In the genomic region with DNA sequence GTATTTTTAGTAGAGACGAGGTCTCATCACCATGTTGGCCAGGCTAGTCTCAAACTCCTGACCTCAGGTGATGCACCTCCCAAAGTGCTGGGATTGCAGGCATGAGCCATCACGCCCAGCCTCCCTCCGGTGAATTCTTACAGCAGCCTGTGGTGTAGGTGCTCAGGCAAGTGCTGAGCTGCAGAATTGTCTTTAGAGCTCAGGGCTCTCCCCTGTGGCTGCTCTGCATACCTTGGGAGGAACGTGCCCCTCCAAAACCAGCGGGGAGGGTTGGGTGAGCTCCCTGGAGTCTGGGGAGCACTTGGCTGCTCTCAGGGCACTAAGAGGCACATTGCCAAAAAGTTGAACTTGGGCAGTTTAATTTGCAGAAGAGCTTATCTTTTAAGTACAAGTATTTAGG, we compare ENCODE assay signal across 26 cellular contexts. TPM values are rescaled to one million over a fixed set of nuclear protein-coding genes. Genes with fewer than 3 reads are reported as not detected.
DNase-seq lines count a peak whose midpoint lies in the region; ATAC-seq and TF ChIP-seq lines count a peak whose summit lies in the region.
"Had no signal": no experiment of that assay in that cellular context is flagged by ENCODE, and none has a peak within 500 bp of the region (broad histone marks: within the 10 kb centered on the region; RNA-seq: fewer than 3 reads in every experiment).

No MANE protein-coding gene starts in this region.

- TF ChIP-seq POLR2A in IMR-90 (IDR thresholded peaks at IDR 0.05; ENCODE audit: low read depth, low read length), result no peak

- H3K4me1 Mint-ChIP-seq in GM23338, result no peaks in the 10 kb centered on the region

- H3K4me3 ChIP-seq in GM23338 (no peak overlapping the region), IMR-90 (ENCODE audit: insufficient read depth, low read depth, low read length) (no peak overlapping the region), neuronal stem cell (ENCODE audit: low read length in 2 of 2) (no peak overlapping the region), Karpas-422 (ENCODE audit: low read length) (no peak overlapping the region)
- H3K4me3 ChIP-seq: BLaER1, GM12878 had no signal

- H3K56ac ChIP-seq in IMR-90 (ENCODE audit: extremely low read depth, insufficient read depth, low read length), result no peak overlapping the region

- no peak overlapping the region for H3K14ac ChIP-seq in IMR-90 (replicated peaks; ENCODE audit: low read depth, low read length)
- H3K14ac ChIP-seq in neuronal stem cell (ENCODE audit: low read length), result no peak overlapping the region

- peaks cover 23% of the 10 kb centered on the region for H4K20me1 ChIP-seq in GM23338 (replicated peaks; ENCODE audit: insufficient read depth)
- peaks cover 4% of the 10 kb centered on the region; the same call in 1 of the 2 replicates for H4K20me1 ChIP-seq in IMR-90 (ENCODE audit: insufficient read depth, low read length)
- H4K20me1 ChIP-seq in Karpas-422 (ENCODE audit: insufficient read depth, low read depth, low read length), result no peaks in the 10 kb centered on the region

- no peak overlapping the region for H3K4me2 ChIP-seq in GM23338
- peak overlapping the region; percentile 20; the same call in 1 of the 2 replicates for H3K4me2 ChIP-seq in IMR-90 (ENCODE audit: low read depth, low read length)
- H3K4me2 ChIP-seq in neuronal stem cell (ENCODE audit: insufficient read depth, low read length, poor library complexity, severe bottlenecking), result no peak overlapping the region
- no peak overlapping the region for H3K4me2 ChIP-seq in Karpas-422 (ENCODE audit: low read depth, low read length, poor library complexity, severe bottlenecking)
- H3K4me2 ChIP-seq: BLaER1 had no signal

- H3K18ac ChIP-seq in IMR-90 (ENCODE audit: low read depth, low read length) (no peak overlapping the region; the same call in 1 of the 2 replicates), neuronal stem cell (ENCODE audit: low read length) (no peak overlapping the region)

- no peak overlapping the region for H3K27ac Mint-ChIP-seq in GM23338
- H3K27ac Mint-ChIP-seq: CD4-positive, CD25-positive, alpha-beta regulatory T cell had no signal

- H3K79me2 ChIP-seq in GM23338 (replicated peaks; ENCODE audit: insufficient read depth), result peaks cover 11% of the 10 kb centered on the region
- 0 out of 2 replicates have a peak, but pooled peaks cover 3% of the 10 kb centered on the region for H3K79me2 ChIP-seq in Karpas-422 (ENCODE audit: low read length)

- H3K4me1 ChIP-seq in GM23338 (ENCODE audit: insufficient read depth) (no peaks in the 10 kb centered on the region), IMR-90 (ENCODE audit: control insufficient read depth, insufficient read depth, low read length) (peaks cover 5% of the 10 kb centered on the region; the same call in 1 of the 2 replicates), foreskin keratinocyte (no peaks in the 10 kb centered on the region), neuronal stem cell (ENCODE audit: control insufficient read depth in 2 of 2, insufficient read depth in 1 of 2, low read depth in 1 of 2, low read length in 2 of 2) (no peaks in the 10 kb centered on the region), Karpas-422 (ENCODE audit: low read length) (no peaks in the 10 kb centered on the region)
- H3K4me1 ChIP-seq: BE2C, BLaER1 had no signal

- peaks cover 2% of the 10 kb centered on the region for H3K27me3 Mint-ChIP-seq in GM23338 (ENCODE audit: insufficient read depth, low read depth, poor library complexity)
- H3K27me3 Mint-ChIP-seq: CD4-positive, alpha-beta memory T cell; CD4-positive, CD25-positive, alpha-beta regulatory T cell; CD8-positive, alpha-beta memory T cell had no signal

- no peak overlapping the region for H2BK120ac ChIP-seq in IMR-90 (ENCODE audit: low read depth, low read length)
- no peak overlapping the region for H2BK120ac ChIP-seq in neuronal stem cell (ENCODE audit: low read depth, low read length)

- TF ChIP-seq RAD21 in IMR-90 (IDR thresholded peaks at IDR 0.05; ENCODE audit: low read length), result no peak

- H3K27me3 ChIP-seq in GM23338 (ENCODE audit: insufficient read depth) (no peaks in the 10 kb centered on the region), IMR-90 (ENCODE audit: control insufficient read depth, insufficient read depth, low read length) (no peaks in the 10 kb centered on the region), foreskin keratinocyte (no peaks in the 10 kb centered on the region), neuronal stem cell (ENCODE audit: control insufficient read depth in 3 of 3, insufficient read depth in 3 of 3, low read depth in 1 of 3, low read length in 3 of 3) (no peaks in the 10 kb centered on the region), Karpas-422 (ENCODE audit: low read length) (no peaks in the 10 kb centered on the region)
- H3K27me3 ChIP-seq: BE2C, BLaER1 had no signal

- H4K91ac ChIP-seq in IMR-90 (ENCODE audit: insufficient read depth, low read depth, low read length), result no peak overlapping the region
- H4K91ac ChIP-seq in neuronal stem cell (ENCODE audit: low read depth, low read length, poor library complexity), result no peak overlapping the region

- H2BK5ac ChIP-seq in IMR-90 (ENCODE audit: low read depth, low read length, poor library complexity, severe bottlenecking), result no peak overlapping the region
- no peak overlapping the region for H2BK5ac ChIP-seq in neuronal stem cell (ENCODE audit: low read length)

- no peak for DNase-seq in GM23338 (ENCODE audit: low spot score)
- no peak for DNase-seq in IMR-90
- peak; percentile 18 to 59 for DNase-seq in foreskin keratinocyte
- DNase-seq in neuronal stem cell (ENCODE audit: low spot score), result no peak
- no peak for DNase-seq in NCI-H187 treated with DMSO at 0.1 percent for 48 hours (lab: John Stamatoyannopoulos, UW)
- DNase-seq in Karpas-422, result no peak
- no peak for DNase-seq in head of caudate nucleus
- no peak for DNase-seq in activated T-cell treated with anti-CD3 and anti-CD28 coated beads, Interleukin-2, amount 50 U/mL, for 1 hour
- DNase-seq: 8988T; ACHN; BE2C; C1 segment of cervical spinal cord; CD4-positive, alpha-beta memory T cell; CD4-positive, CD25-positive, alpha-beta regulatory T cell; CD8-positive, alpha-beta memory T cell; COR-L47; DMS 273 treated with DMSO at 0.1 percent for 48 hours; DMS153; DMS53; DMS79; DND-41; EL; GDM1 had no signal

- no peak overlapping the region for H3K4me3 Mint-ChIP-seq in GM23338
- H3K4me3 Mint-ChIP-seq: CD14-positive monocyte; CD4-positive, alpha-beta memory T cell; CD4-positive, CD25-positive, alpha-beta regulatory T cell; CD8-positive, alpha-beta memory T cell had no signal

- H4K8ac ChIP-seq in IMR-90 (ENCODE audit: low read depth in 2 of 2, low read length in 2 of 2) (no peak overlapping the region), neuronal stem cell (ENCODE audit: low read depth, low read length) (no peak overlapping the region)

- H3K36me3 ChIP-seq in GM23338 (ENCODE audit: insufficient read depth), result peaks cover 44% of the 10 kb centered on the region
- H3K36me3 ChIP-seq in IMR-90 (ENCODE audit: control insufficient read depth, insufficient read depth, low read length), result peaks cover 67% of the 10 kb centered on the region
- H3K36me3 ChIP-seq in neuronal stem cell (replicated peaks in 1 of 2; ENCODE audit: control insufficient read depth in 2 of 2, insufficient read depth in 2 of 2, low read length in 2 of 2), result peaks cover 58 to 100% of the 10 kb centered on the region in 2 donors
- peaks cover 45% of the 10 kb centered on the region for H3K36me3 ChIP-seq in Karpas-422 (ENCODE audit: insufficient read depth, low read length)

- intact Hi-C loops in IMR-90 (cut with micrococcal nuclease) (loop anchor here (2.0 kb wide), 1 partner anchor 25 kb away; no protein-coding TSS in a partner anchor), head of caudate nucleus (cut with DNase I) (no loop called here)

- no peaks in the 10 kb centered on the region for H3K9me3 ChIP-seq in IMR-90 (ENCODE audit: control insufficient read depth, insufficient read depth, low read length)
- H3K9me3 ChIP-seq in neuronal stem cell (replicated peaks in 1 of 2; ENCODE audit: control insufficient read depth in 2 of 2, insufficient read depth in 1 of 2, low read depth in 1 of 2, low read length in 2 of 2), result peaks cover 0 to 8% of the 10 kb centered on the region in 2 donors
- no peaks in the 10 kb centered on the region for H3K9me3 ChIP-seq in Karpas-422 (ENCODE audit: low read length)
- H3K9me3 ChIP-seq: BE2C, BLaER1 had no signal

- dilution Hi-C loops in IMR-90 (cut with HindIII; ENCODE audit: low sequenced_read_pairs, unreplicated experiment), result no loop called here

- in situ Hi-C loops in IMR-90 (cut with MboI; ENCODE audit: low sequenced_read_pairs), result no loop called here

- H2AFZ ChIP-seq in GM23338, result no peak overlapping the region
- no peak overlapping the region for H2AFZ ChIP-seq in IMR-90 (replicated peaks; ENCODE audit: low read length, poor library complexity)
- no peak overlapping the region for H2AFZ ChIP-seq in neuronal stem cell (ENCODE audit: low read length)
- H2AFZ ChIP-seq in Karpas-422 (ENCODE audit: low read length), result no peak overlapping the region

- H3K23ac ChIP-seq in IMR-90 (ENCODE audit: low read depth, low read length) (no peak overlapping the region), neuronal stem cell (ENCODE audit: low read depth, low read length, poor library complexity) (no peak overlapping the region)

- H3K79me1 ChIP-seq in IMR-90 (ENCODE audit: low read depth in 1 of 2, low read length in 2 of 2), result peaks cover 0 to 6% of the 10 kb centered on the region in 2 experiments; a peak in 3 of 4 replicates
- no peaks in the 10 kb centered on the region for H3K79me1 ChIP-seq in neuronal stem cell (ENCODE audit: low read depth, low read length)

- H2BK12ac ChIP-seq in neuronal stem cell (ENCODE audit: low read length), result no peak overlapping the region

- H3K9ac ChIP-seq in IMR-90 (ENCODE audit: low read depth, low read length) (no peak overlapping the region), neuronal stem cell (ENCODE audit: low read depth, low read length, poor library complexity) (peak overlapping the region; percentile 9), Karpas-422 (ENCODE audit: low read length) (no peak overlapping the region)
- H3K9ac ChIP-seq: BLaER1 had no signal

- no peaks in the 10 kb centered on the region for H3F3A ChIP-seq in GM23338 (replicated peaks; ENCODE audit: low read depth)

- no peaks in the 10 kb centered on the region; the same call in 1 of the 2 replicates for H3K9me1 ChIP-seq in IMR-90 (ENCODE audit: insufficient read depth, low read length)

- TF ChIP-seq CTCF in GM23338 (conservative IDR thresholded peaks at IDR 0.05; ENCODE audit: low read depth in 2 of 2) (no peak), IMR-90 (conservative IDR thresholded peaks at IDR 0.05; ENCODE audit: low read depth, low read length) (no peak), foreskin keratinocyte (conservative IDR thresholded peaks at IDR 0.05) (no peak)

- H2BK20ac ChIP-seq in IMR-90 (ENCODE audit: low read depth, low read length), result no peak overlapping the region

- H2AK5ac ChIP-seq in IMR-90 (ENCODE audit: low read depth, low read length), result no peak overlapping the region
- H2AK5ac ChIP-seq in neuronal stem cell (ENCODE audit: low read depth, low read length), result no peak overlapping the region

- no TSS peak for BruUV-seq in IMR-90 (replicated peaks; lab: Mats Ljungman, UMichigan)

- POLR2A ChIA-PET in IMR-90 (lab: Charles Lee; ENCODE audit: unreplicated experiment), result interaction anchor here (0.6 kb wide), 1 partner anchor 10 kb away, joined by 5 read pairs; no protein-coding TSS in a partner anchor

- 100% methylated on average over 2 of the region's 5 CpGs; no CpG with 5 or more reads in 1 of the 2 experiments for WGBS in IMR-90 (ENCODE audit: extremely low coverage in 2 of 2, insufficient read length in 1 of 2), 2 experiments
- WGBS in neuronal stem cell (ENCODE audit: extremely low coverage in 2 of 2, insufficient read length in 2 of 2, insufficient replicate concordance in 1 of 2), 2 donors, result no CpG with 5 or more reads among the region's 5 CpGs

- H3K9me3 Mint-ChIP-seq in GM23338, result no peaks in the 10 kb centered on the region
- H3K9me3 Mint-ChIP-seq: CD8-positive, alpha-beta memory T cell had no signal

- H2BK15ac ChIP-seq in IMR-90 (ENCODE audit: low read depth, low read length) (no peak overlapping the region), neuronal stem cell (ENCODE audit: low read length) (no peak overlapping the region)

- H2AK9ac ChIP-seq in IMR-90 (replicated peaks; ENCODE audit: low read depth, low read length, poor library complexity), result no peak overlapping the region

- H3K9me2 ChIP-seq in GM23338 (ENCODE audit: insufficient read depth) (no peaks in the 10 kb centered on the region), Karpas-422 (replicated peaks; ENCODE audit: insufficient read depth, low read length) (no peaks in the 10 kb centered on the region)

- ATAC-seq in GM23338 (0 out of 3 replicates have a peak, but pooled peaks have one; percentile 25), IMR-90 (ENCODE audit: low read depth) (peak; percentile 61), foreskin keratinocyte (peak; percentile 50)
- ATAC-seq: GM12878 had no signal

- H3K4ac ChIP-seq in IMR-90 (ENCODE audit: low read depth, low read length) (no peak overlapping the region), neuronal stem cell (ENCODE audit: low read length) (no peak overlapping the region)

- H3K27ac ChIP-seq in GM23338 (ENCODE audit: low read depth), result no peak overlapping the region
- peak overlapping the region; percentile 56; the same call in 1 of the 2 replicates for H3K27ac ChIP-seq in IMR-90 (ENCODE audit: insufficient read depth, low read length)
- no peak overlapping the region for H3K27ac ChIP-seq in foreskin keratinocyte
- H3K27ac ChIP-seq in neuronal stem cell (replicated peaks; ENCODE audit: low read length), result no peak overlapping the region
- H3K27ac ChIP-seq in Karpas-422 (ENCODE audit: low read length), result no peak overlapping the region
- H3K27ac ChIP-seq: BLaER1 had no signal

- peaks cover 93% of the 10 kb centered on the region for H3K36me3 Mint-ChIP-seq in GM23338 (ENCODE audit: low read depth)

- H4K5ac ChIP-seq in IMR-90 (ENCODE audit: low read depth, low read length), result no peak overlapping the region

- CTCF ChIA-PET in IMR-90 (lab: Yijun Ruan, JAX), result interaction anchor here (1.2 kb wide), 1 partner anchor 201 kb away, joined by 4 read pairs; no protein-coding TSS in a partner anchor

RNA-seq across cellular contexts. Expression of gene SECISBP2, which starts 29.4 kb away (rescaled TPM):
- total RNA-seq in GM23338 (2014; rRNA removed; shearing (Covaris generic)), result 86.8 and 88.1 TPM in 2 replicates
- polyA plus RNA-seq in GM23338 (2016; fragmentation: Nextera tagmentation; extraction: Ambion mirVana) (71.3 and 77.7 TPM in 2 replicates), IMR-90 (2012; rRNA removed) (14.4 and 16.4 TPM in 2 replicates), foreskin keratinocyte (7.8 and 8.8 TPM in 2 replicates)
- total RNA-seq in IMR-90 (2012; rRNA removed) (18.8 and 19.7 TPM in 2 replicates), foreskin keratinocyte (20.8 and 21.5 TPM in 2 replicates)
- polyA plus RNA-seq in IMR-90 (2012; cell fraction: cytosol; rRNA removed), result 5.2 and 5.9 TPM in 2 replicates
- polyA plus RNA-seq in IMR-90 (2012; cell fraction: nucleus; rRNA removed; ENCODE audit: low replicate concordance), result 28.0 and 65.2 TPM in 2 replicates
- polyA plus RNA-seq in neuronal stem cell (2013, experiment 1 of 2), result 75.3 TPM
- 79.8 TPM for polyA plus RNA-seq in neuronal stem cell (2013, experiment 2 of 2)
- 49.9 and 74.1 TPM in 2 replicates for total RNA-seq in Karpas-422 (2014; rRNA removed; shearing (Covaris generic); ENCODE audit: low replicate concordance)

RNA-seq across cellular contexts. Expression of gene CKS2, which starts 36.7 kb away (rescaled TPM):
- total RNA-seq in GM23338 (2014; rRNA removed; shearing (Covaris generic)), result 344 and 512 TPM in 2 replicates
- polyA plus RNA-seq in GM23338 (2016; fragmentation: Nextera tagmentation; extraction: Ambion mirVana) (1,783 and 1,909 TPM in 2 replicates), IMR-90 (2012; rRNA removed) (261 and 325 TPM in 2 replicates), foreskin keratinocyte (361 and 437 TPM in 2 replicates)
- total RNA-seq in IMR-90 (2012; rRNA removed) (192 and 322 TPM in 2 replicates), foreskin keratinocyte (268 and 292 TPM in 2 replicates)
- 28.4 and 79.6 TPM in 2 replicates for polyA plus RNA-seq in IMR-90 (2012; cell fraction: cytosol; rRNA removed)
- 30.5 and 89.8 TPM in 2 replicates for polyA plus RNA-seq in IMR-90 (2012; cell fraction: nucleus; rRNA removed; ENCODE audit: low replicate concordance)
- 325 TPM for polyA plus RNA-seq in neuronal stem cell (2013, experiment 1 of 2)
- polyA plus RNA-seq in neuronal stem cell (2013, experiment 2 of 2), result 323 TPM
- total RNA-seq in Karpas-422 (2014; rRNA removed; shearing (Covaris generic); ENCODE audit: low replicate concordance), result 150 and 319 TPM in 2 replicates

Comparison
In these comparisons a context has a peak if more than half of its experiments do, and no peak if none do; other contexts are left out.
1. DNase-seq: peak in foreskin keratinocyte (2 of 2); none in GM23338 (single experiment), IMR-90 (single experiment), neuronal stem cell (single experiment), NCI-H187 treated with DMSO at 0.1 percent for 48 hours (single experiment), Karpas-422 (single experiment), head of caudate nucleus (0 of 42) and activated T-cell treated with anti-CD3 and anti-CD28 coated beads, Interleukin-2, amount 50 U/mL, for 1 hour (single experiment).
2. Peak in every context shown above with its lines, with median percentiles within 50 percentile points of each other: ATAC-seq.